In genomic region chr10:29131952-29132820, GRCh38 we compare ENCODE assay signal across 2 cellular contexts.
TF ChIP-seq lines count a peak whose summit lies in the region.

No MANE protein-coding gene starts in this region.

TF ChIP-seq in H1, 55 proteins besides CTCF, POLR2A, EP300 and RAD21 (continued from another document):
- no peak for TF ChIP-seq CHD7 (IDR thresholded peaks at IDR 0.05; ENCODE audit: insufficient replicate concordance, low read length)
- TF ChIP-seq POLR2AphosphoS5 (IDR thresholded peaks at IDR 0.05; ENCODE audit: low read depth, low read length): no peak
- no peak for TF ChIP-seq TEAD4 (IDR thresholded peaks at IDR 0.05; ENCODE audit: low read depth, low read length)
- TF ChIP-seq SRF (IDR thresholded peaks at IDR 0.05; ENCODE audit: low read depth, low read length): no peak
- no peak for TF ChIP-seq SIN3A (conservative IDR thresholded peaks at IDR 0.05 in 1 of 2, IDR thresholded peaks at IDR 0.05 in 1 of 2; ENCODE audit: low read depth in 1 of 2, low read length in 2 of 2)
- no peak for TF ChIP-seq TAF1 (IDR thresholded peaks at IDR 0.05; ENCODE audit: low read depth, low read length)
- TF ChIP-seq GTF2F1 (IDR thresholded peaks at IDR 0.05; ENCODE audit: borderline replicate concordance, low read depth, low read length): no peak
- no peak for TF ChIP-seq TAF7 (optimal IDR thresholded peaks at IDR 0.05; ENCODE audit: borderline replicate concordance, low read depth, low read length)
- no peak for TF ChIP-seq KDM4A (IDR thresholded peaks at IDR 0.05; ENCODE audit: low read depth, low read length, severe bottlenecking)
- no peak for TF ChIP-seq CHD1 (IDR thresholded peaks at IDR 0.05; ENCODE audit: low read depth, low read length)
- no peak for TF ChIP-seq CREB1 (IDR thresholded peaks at IDR 0.05)

TF ChIP-seq in SK-N-SH treated with all-trans-retinoic acid at 6 μM for 48 hours, 23 proteins besides CTCF, POLR2A, EP300 and RAD21 (continued from another document):
- TF ChIP-seq TSHZ2 (CRISPR knock-in tag; IDR thresholded peaks at IDR 0.05): no peak
- TF ChIP-seq POU6F1 (CRISPR knock-in tag; IDR thresholded peaks at IDR 0.05; ENCODE audit: borderline replicate concordance, low read depth): no peak
- no peak for TF ChIP-seq ZFP3 (CRISPR knock-in tag; IDR thresholded peaks at IDR 0.05)
- no peak for TF ChIP-seq ZNF70 (CRISPR knock-in tag; IDR thresholded peaks at IDR 0.05)
- no peak for TF ChIP-seq CSRNP3 (CRISPR knock-in tag; IDR thresholded peaks at IDR 0.05)
- TF ChIP-seq PATZ1 (CRISPR knock-in tag; IDR thresholded peaks at IDR 0.05; ENCODE audit: borderline replicate concordance): no peak
- no peak for TF ChIP-seq OSR1 (CRISPR knock-in tag; IDR thresholded peaks at IDR 0.05)
- no peak for TF ChIP-seq CSDC2 (CRISPR knock-in tag; IDR thresholded peaks at IDR 0.05)
- TF ChIP-seq CREB5 (CRISPR knock-in tag; IDR thresholded peaks at IDR 0.05; ENCODE audit: low read depth): no peak
- no peak for TF ChIP-seq ZC3H10 (CRISPR knock-in tag; IDR thresholded peaks at IDR 0.05)
- no peak for TF ChIP-seq ESRRG (CRISPR knock-in tag; IDR thresholded peaks at IDR 0.05)
